25 cellular contexts compared by ENCODE assay signal in genomic region chr13:75558130-75558840, GRCh38. TPM values are rescaled to one million over a fixed set of nuclear protein-coding genes. Genes with fewer than 3 reads are reported as not detected.
DNase-seq lines count a peak whose midpoint lies in the region; ATAC-seq, FAIRE-seq and TF ChIP-seq lines count a peak whose summit lies in the region.
"Had no signal": no experiment of that assay in that cellular context is flagged by ENCODE, and none has a peak within 500 bp of the region (broad histone marks: within the 10 kb centered on the region; RNA-seq: fewer than 3 reads in every experiment).

No MANE protein-coding gene starts in this region.

- H3K27me3 Mint-ChIP-seq in activated T-cell treated with anti-CD3 and anti-CD28 coated beads, Interleukin-2, amount 50 U/mL, for 24 hours = no peaks in the 10 kb centered on the region
- no peaks in the 10 kb centered on the region for H3K27me3 Mint-ChIP-seq in activated CD8-positive, alpha-beta T cell treated with anti-CD3 and anti-CD28 coated beads, Interleukin-2, amount 10 ng/mL, durations not matched to agents 7 days and 5 days (ENCODE audit: low read depth)
- H3K27me3 Mint-ChIP-seq: activated B cell treated with CpG ODN at 0.5 μM for 24 hours had no signal

- POLR2A ChIA-PET in activated CD8-positive, alpha-beta T cell treated with anti-CD3 and anti-CD28 coated beads, Interleukin-2, amount 10 ng/mL, durations not matched to agents 7 days and 5 days (lab: Charles Lee) = no interaction called here

- intact Hi-C loops in left colon (cut with DNase I, micrococcal nuclease) = no loop called here

- H3K36me3 Mint-ChIP-seq in activated T-cell treated with anti-CD3 and anti-CD28 coated beads, Interleukin-2, amount 50 U/mL, for 24 hours (ENCODE audit: low read depth) = peaks cover 69% of the 10 kb centered on the region
- H3K36me3 Mint-ChIP-seq in activated CD8-positive, alpha-beta T cell treated with anti-CD3 and anti-CD28 coated beads, Interleukin-2, amount 10 ng/mL, durations not matched to agents 7 days and 5 days (ENCODE audit: low read depth) = peaks cover 27% of the 10 kb centered on the region

- TF ChIP-seq POLR2A in H54 (IDR thresholded peaks at IDR 0.05; ENCODE audit: low read depth, low read length) = no peak

- ATAC-seq in activated CD8-positive, alpha-beta T cell treated with anti-CD3 and anti-CD28 coated beads, Interleukin-2, amount 10 ng/mL, durations not matched to agents 7 days and 5 days = no peak
- ATAC-seq in left colon = peak; percentile 42
- ATAC-seq: A549, heart right ventricle had no signal

- peaks cover 44% of the 10 kb centered on the region for H3K4me1 Mint-ChIP-seq in activated T-cell treated with anti-CD3 and anti-CD28 coated beads, Interleukin-2, amount 50 U/mL, for 24 hours (ENCODE audit: low read depth)
- peaks cover 14% of the 10 kb centered on the region for H3K4me1 Mint-ChIP-seq in activated CD8-positive, alpha-beta T cell treated with anti-CD3 and anti-CD28 coated beads, Interleukin-2, amount 10 ng/mL, durations not matched to agents 7 days and 5 days (ENCODE audit: low read depth)
- H3K4me1 Mint-ChIP-seq: nephron had no signal

- no peaks in the 10 kb centered on the region for H3K9me3 Mint-ChIP-seq in activated T-cell treated with anti-CD3 and anti-CD28 coated beads, Interleukin-2, amount 50 U/mL, for 24 hours
- H3K9me3 Mint-ChIP-seq in activated CD8-positive, alpha-beta T cell treated with anti-CD3 and anti-CD28 coated beads, Interleukin-2, amount 10 ng/mL, durations not matched to agents 7 days and 5 days (ENCODE audit: insufficient read depth) = no peaks in the 10 kb centered on the region
- H3K9me3 Mint-ChIP-seq: activated B cell treated with CpG ODN at 0.5 μM for 24 hours; activated T-cell treated with anti-CD3 and anti-CD28 coated beads, Interleukin-2, amount 50 U/mL, for 4 hours; nephron had no signal

- peak; percentile 66 for FAIRE-seq in H54 (lab: Jason Lieb, UNC)
- FAIRE-seq: A549, urothelium cell line had no signal

- CTCF ChIA-PET in activated CD8-positive, alpha-beta T cell treated with anti-CD3 and anti-CD28 coated beads, Interleukin-2, amount 10 ng/mL, durations not matched to agents 7 days and 5 days (lab: Charles Lee) = interaction anchor here (0.5 kb wide), 1 partner anchor 41 kb away, joined by 3 read pairs; no protein-coding TSS in a partner anchor

- H3K27ac Mint-ChIP-seq in activated T-cell treated with anti-CD3 and anti-CD28 coated beads, Interleukin-2, amount 50 U/mL, for 24 hours = peak overlapping the region; percentile 71
- H3K27ac Mint-ChIP-seq in activated CD8-positive, alpha-beta T cell treated with anti-CD3 and anti-CD28 coated beads, Interleukin-2, amount 10 ng/mL, durations not matched to agents 7 days and 5 days = peak overlapping the region; percentile 41
- H3K27ac Mint-ChIP-seq: activated B cell treated with CpG ODN at 0.5 μM for 24 hours had no signal

- DNase-seq in activated T-cell treated with anti-CD3 and anti-CD28 coated beads, Interleukin-2, amount 50 U/mL, for 24 hours = no peak
- no peak for DNase-seq in activated T-cell treated with anti-CD3 and anti-CD28 coated beads, Interleukin-2, amount 50 U/mL, for 48 hours
- DNase-seq in H54 (ENCODE audit: insufficient read length, low spot score) (no peak), left colon (no peak), activated gamma-delta T cell treated with Interleukin-2 at 50 U/mL for 16 hours (no peak)
- DNase-seq in activated CD8-positive, alpha-beta T cell treated with anti-CD3 and anti-CD28 coated beads, Interleukin-2, amount 10 ng/mL, durations not matched to agents 7 days and 5 days = no peak
- DNase-seq in NK-92 treated with Interleukin-12 subunit alpha and Interleukin-12 subunit beta, amount 100 ng/mL, for 24 hours (lab: John Stamatoyannopoulos, UW) = no peak
- DNase-seq in stimulated activated CD8-positive, alpha-beta memory T cell treated with anti-CD3 and anti-CD28 coated beads, Interleukin-4, amount 100 ng/mL, for 48 hours = no peak
- DNase-seq: activated B cell treated with CpG ODN at 0.5 μM for 24 hours; activated T-cell treated with anti-CD3 and anti-CD28 coated beads, Interleukin-2, amount 50 U/mL, for 4 hours; COR-L47; DMS79; effector CD8-positive, alpha-beta T cell; heart right ventricle; NCI-H1694; NCI-H2171; NCI-H526; right cardiac atrium; spleen; stimulated activated CD4-positive, alpha-beta T cell treated with anti-CD3 and anti-CD28 coated beads, Interleukin-2, amount 100 ng/mL, for 48 hours; T1000; testis had no signal

- no peak overlapping the region for H3K4me3 Mint-ChIP-seq in activated T-cell treated with anti-CD3 and anti-CD28 coated beads, Interleukin-2, amount 50 U/mL, for 24 hours
- H3K4me3 Mint-ChIP-seq in activated CD8-positive, alpha-beta T cell treated with anti-CD3 and anti-CD28 coated beads, Interleukin-2, amount 10 ng/mL, durations not matched to agents 7 days and 5 days = no peak overlapping the region
- H3K4me3 Mint-ChIP-seq: activated B cell treated with CpG ODN at 0.5 μM for 24 hours; activated T-cell treated with anti-CD3 and anti-CD28 coated beads, Interleukin-2, amount 50 U/mL, for 4 hours; nephron had no signal

RNA-seq across cellular contexts. Expression of gene UCHL3, which starts 8.7 kb away (rescaled TPM):
- 10 to 100 TPM; 36.4 to 38.1 TPM for total RNA-seq in activated CD8-positive, alpha-beta T cell treated with anti-CD3 and anti-CD28 coated beads, Interleukin-2, amount 10 ng/mL, durations not matched to agents 7 days and 5 days
- total RNA-seq in left colon = 10 to 100 TPM; 40.8 to 43.6 TPM

RNA-seq across cellular contexts. Expression of gene COMMD6, which starts 20.6 kb away (rescaled TPM):
- total RNA-seq in activated CD8-positive, alpha-beta T cell treated with anti-CD3 and anti-CD28 coated beads, Interleukin-2, amount 10 ng/mL, durations not matched to agents 7 days and 5 days = 100 to 1,000 TPM; 128 to 130 TPM
- 100 to 1,000 TPM; 121 to 152 TPM for total RNA-seq in left colon
